ENCODE assay signal across 15 cellular contexts in genomic region chr3:111730143-111730542, GRCh38.
"Had no signal": no experiment of that assay in that cellular context is flagged by ENCODE, and none has a peak within 500 bp of the region (broad histone marks: within the 10 kb centered on the region; RNA-seq: fewer than 3 reads in every experiment).

No MANE protein-coding gene starts in this region.

- H3K9me3 ChIP-seq: prostate gland, right lobe of liver, suprapubic skin, upper lobe of left lung had no signal

- H3K4me2 ChIP-seq: hepatocyte had no signal

- ATAC-seq: activated CD4-positive, CD25-positive, alpha-beta regulatory T cell treated with anti-CD3 and anti-CD28 coated beads, Interleukin-2, amount 50 U/mL, for 24 hours; activated naive CD4-positive, alpha-beta T cell treated with anti-CD3 and anti-CD28 coated beads, Interleukin-2, amount 50 U/mL, for 72 hours; naive thymus-derived CD8-positive, alpha-beta T cell; right lobe of liver had no signal

- H3K27ac ChIP-seq: hepatocyte, prostate gland, right lobe of liver, suprapubic skin, upper lobe of left lung had no signal

- H2AFZ ChIP-seq: hepatocyte had no signal

- H3K4me3 ChIP-seq: hepatocyte, prostate gland, right lobe of liver, suprapubic skin, upper lobe of left lung had no signal

- DNase-seq: activated CD4-positive, alpha-beta T cell treated with anti-CD3 and anti-CD28 coated beads, Interleukin-2, amount 50 U/mL, for 4 hours; activated effector memory CD4-positive, alpha-beta T cell treated with anti-CD3 and anti-CD28 coated beads, Interleukin-2, amount 50 U/mL, for 16 hours; activated T-cell treated with anti-CD3 and anti-CD28 coated beads, Interleukin-2, amount 50 U/mL, for 1 hour; kidney glomerular epithelial cell; midbrain; naive thymus-derived CD8-positive, alpha-beta T cell; right lobe of liver; stimulated activated CD4-positive, alpha-beta T cell treated with anti-CD3 and anti-CD28 coated beads, Interleukin-2, amount 100 ng/mL, for 24 hours; stimulated activated naive CD4-positive, alpha-beta T cell treated with Interleukin-2 at 50 U/mL for 16 hours; upper lobe of left lung had no signal

- H3K36me3 ChIP-seq: prostate gland, right lobe of liver, suprapubic skin, upper lobe of left lung had no signal

- H3K27me3 ChIP-seq: hepatocyte, right lobe of liver, suprapubic skin, upper lobe of left lung had no signal
